In genomic region chr6:74408844-74409243, GRCh38 we compare ENCODE assay signal across 23 cellular contexts.
"Had no signal": no experiment of that assay in that cellular context is flagged by ENCODE, and none has a peak within 500 bp of the region (broad histone marks: within the 10 kb centered on the region; RNA-seq: fewer than 3 reads in every experiment).

No MANE protein-coding gene starts in this region.

- H3K27ac ChIP-seq: adrenal gland, ascending aorta, breast epithelium, heart left ventricle, neutrophil, parathyroid adenoma, skin epidermis, upper lobe of left lung had no signal

- H3K9me3 Mint-ChIP-seq: activated naive CD4-positive, alpha-beta T cell treated with anti-CD3 and anti-CD28 coated beads, Interleukin-2, amount 50 U/mL, for 24 hours; dendritic cell treated with granulocyte-macrophage colony-stimulating factor and Interleukin-4, amounts not matched to agents 40 ng/mL and 50 ng/mL, for 4 days had no signal

- H2AFZ ChIP-seq: parathyroid adenoma had no signal

- FAIRE-seq: islet of Langerhans, TTC549 had no signal

- H3K79me2 ChIP-seq: parathyroid adenoma had no signal

- H3K36me3 ChIP-seq: adrenal gland, ascending aorta, breast epithelium, heart left ventricle, neutrophil, upper lobe of left lung had no signal

- ATAC-seq: natural killer cell treated with Interleukin-12 subunit alpha and Interleukin-12 subunit beta and Interleukin-15 and Interleukin-18, amount 100 ng/mL, for 72 hours; stimulated activated naive B cell treated with anti-CD40 and anti-IgM and Interleukin-4, amounts not matched to agents 10 μg/mL and 1 μg/mL and 100 μg/mL, for 72 hours had no signal

- H3K36me3 Mint-ChIP-seq: activated naive CD4-positive, alpha-beta T cell treated with anti-CD3 and anti-CD28 coated beads, Interleukin-2, amount 50 U/mL, for 24 hours; natural killer cell treated with Interleukin-12 subunit alpha and Interleukin-12 subunit beta and Interleukin-15 and Interleukin-18, amount 100 ng/mL, for 72 hours; stimulated activated naive B cell treated with anti-CD40 and anti-IgM and Interleukin-4, amounts not matched to agents 10 μg/mL and 1 μg/mL and 100 μg/mL, for 72 hours had no signal

- H3K9me3 ChIP-seq: adrenal gland, ascending aorta, breast epithelium, neutrophil, upper lobe of left lung had no signal

- H3K4me1 ChIP-seq: adrenal gland, ascending aorta, breast epithelium, heart left ventricle, parathyroid adenoma, upper lobe of left lung had no signal

- H3K27me3 ChIP-seq: adrenal gland, ascending aorta, breast epithelium, heart left ventricle, neutrophil, upper lobe of left lung had no signal

- H3K4me3 ChIP-seq: adrenal gland, ascending aorta, breast epithelium, heart left ventricle, skin epidermis, upper lobe of left lung had no signal

- H3K9ac ChIP-seq: parathyroid adenoma had no signal

- H3K27ac Mint-ChIP-seq: activated naive CD4-positive, alpha-beta T cell treated with anti-CD3 and anti-CD28 coated beads, Interleukin-2, amount 50 U/mL, for 24 hours; dendritic cell treated with granulocyte-macrophage colony-stimulating factor and Interleukin-4, amounts not matched to agents 40 ng/mL and 50 ng/mL, for 4 days; natural killer cell treated with Interleukin-12 subunit alpha and Interleukin-12 subunit beta and Interleukin-15 and Interleukin-18, amount 100 ng/mL, for 72 hours; stimulated activated naive B cell treated with anti-CD40 and anti-IgM and Interleukin-4, amounts not matched to agents 10 μg/mL and 1 μg/mL and 100 μg/mL, for 72 hours had no signal

- DNase-seq: activated CD4-positive, alpha-beta T cell treated with anti-CD3 and anti-CD28 coated beads for 1 hour; activated gamma-delta T cell treated with Interleukin-2 at 50 U/mL for 16 hours; activated T-cell treated with anti-CD3 and anti-CD28 coated beads, Interleukin-2, amount 50 U/mL, for 1 hour; adrenal gland; effector CD4-positive, alpha-beta T cell; heart left ventricle; left ventricle myocardium superior; right cardiac atrium; stimulated activated CD4-positive, alpha-beta T cell treated with anti-CD3 and anti-CD28 coated beads, Interleukin-15, amount 100 ng/mL, for 24 hours; stimulated activated CD8-positive, alpha-beta memory T cell treated with anti-CD3 and anti-CD28 coated beads, Interleukin-4, amount 100 ng/mL, for 48 hours; stimulated activated naive B cell treated with anti-CD40 and anti-IgM and Interleukin-4, amounts not matched to agents 10 μg/mL and 1 μg/mL and 100 μg/mL, for 72 hours; T-helper 1 cell; upper lobe of left lung had no signal
